In the genomic region with DNA sequence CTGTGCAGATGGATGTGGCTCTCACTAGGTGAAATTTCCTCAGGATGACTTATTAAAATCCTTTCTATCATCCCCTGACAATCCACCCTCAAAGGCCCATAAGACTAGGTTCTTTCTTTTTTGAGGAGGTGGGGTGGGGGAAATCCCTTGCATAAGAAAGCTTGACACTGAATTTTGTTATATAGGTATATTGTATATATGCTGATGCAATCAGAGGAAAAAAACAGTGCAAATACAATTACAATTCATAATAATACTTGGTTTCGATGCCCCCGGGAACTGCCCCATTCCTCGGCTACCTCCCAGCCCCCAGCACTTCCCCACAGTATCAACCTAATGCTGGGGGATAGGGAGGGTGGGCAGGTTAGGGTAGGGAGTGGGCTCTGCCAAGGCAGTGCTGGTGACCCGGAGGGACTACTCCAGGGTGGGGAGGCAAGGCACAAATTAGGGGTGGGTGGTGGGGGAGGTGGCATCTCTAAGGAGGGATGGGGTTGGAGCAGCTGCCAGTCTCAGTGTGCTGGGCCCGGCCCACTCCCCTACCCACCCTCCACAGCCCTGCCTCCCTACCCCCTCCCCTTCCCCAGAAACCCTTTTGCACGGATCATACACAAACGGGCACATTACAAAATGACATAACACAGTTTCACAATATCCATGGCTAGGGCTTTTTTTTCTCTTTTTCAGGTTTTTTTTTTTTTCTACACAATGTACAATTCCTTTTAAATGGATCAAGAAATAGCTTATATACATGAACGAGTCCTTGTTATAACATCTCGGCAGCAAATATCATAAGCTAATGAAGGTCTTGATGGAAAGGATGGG, we compare ENCODE assay signal across 1 cellular context.
A peak's percentile ranks its signal among the peaks of the same experiment; 100 is the strongest.
TF ChIP-seq lines count a peak whose summit lies in the region.

No MANE protein-coding gene starts in this region.

TF ChIP-seq in IMR-90, 13 proteins besides CTCF, POLR2A, EP300 and RAD21:
- TF ChIP-seq MAFK (IDR thresholded peaks at IDR 0.05; ENCODE audit: low read depth, low read length) (no peak), CEBPB (IDR thresholded peaks at IDR 0.05; ENCODE audit: low read depth, low read length) (peak; percentile 35; the same call in 1 of the 2 replicates), SMC3 (IDR thresholded peaks at IDR 0.05; ENCODE audit: low read depth, low read length) (no peak), RFX5 (IDR thresholded peaks at IDR 0.05; ENCODE audit: low read depth, low read length) (no peak)
- TF ChIP-seq, protein P1, sequence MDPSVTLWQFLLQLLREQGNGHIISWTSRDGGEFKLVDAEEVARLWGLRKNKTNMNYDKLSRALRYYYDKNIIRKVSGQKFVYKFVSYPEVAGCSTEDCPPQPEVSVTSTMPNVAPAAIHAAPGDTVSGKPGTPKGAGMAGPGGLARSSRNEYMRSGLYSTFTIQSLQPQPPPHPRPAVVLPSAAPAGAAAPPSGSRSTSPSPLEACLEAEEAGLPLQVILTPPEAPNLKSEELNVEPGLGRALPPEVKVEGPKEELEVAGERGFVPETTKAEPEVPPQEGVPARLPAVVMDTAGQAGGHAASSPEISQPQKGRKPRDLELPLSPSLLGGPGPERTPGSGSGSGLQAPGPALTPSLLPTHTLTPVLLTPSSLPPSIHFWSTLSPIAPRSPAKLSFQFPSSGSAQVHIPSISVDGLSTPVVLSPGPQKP (IDR thresholded peaks at IDR 0.05; ENCODE audit: borderline replicate concordance, low read depth, low read length) = no peak
